21 cellular contexts compared by ENCODE assay signal in the genomic region with DNA sequence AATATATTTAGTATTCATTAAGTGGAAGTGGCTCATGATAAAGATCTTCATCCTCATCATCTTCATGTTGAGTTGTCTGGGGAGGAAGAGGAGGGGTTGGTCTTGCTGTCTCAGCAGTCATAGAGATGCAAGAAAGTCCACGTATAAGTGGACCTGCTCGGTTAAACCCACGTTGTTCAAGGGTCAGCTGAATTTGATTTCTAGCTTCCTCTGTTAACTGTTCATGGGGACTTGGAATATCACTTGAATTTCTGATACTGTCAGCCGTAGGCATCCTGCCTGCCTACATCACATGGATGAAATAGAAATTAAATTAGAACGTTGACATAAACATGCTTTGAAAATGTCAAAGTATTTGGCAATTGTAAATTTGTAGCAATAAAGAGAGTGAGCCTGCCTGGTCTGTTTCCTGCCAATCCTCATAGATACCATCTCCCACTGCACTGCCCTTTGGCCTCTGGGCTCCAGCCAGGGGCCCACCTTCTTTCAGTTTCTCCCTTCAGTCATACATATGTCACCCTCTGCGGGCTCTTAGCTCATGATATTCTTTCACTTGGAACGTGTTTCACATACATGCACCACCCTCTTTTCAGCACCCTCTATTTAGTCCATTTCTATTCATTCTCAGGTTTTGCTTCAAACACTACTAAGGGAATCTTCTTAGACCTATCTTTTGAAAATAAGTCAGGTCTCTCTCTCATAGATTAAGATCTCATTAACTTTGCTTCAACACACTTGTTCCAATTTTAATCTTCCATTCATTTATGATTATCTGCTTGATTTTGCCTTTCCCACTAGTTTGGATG.
"Had no signal": no experiment of that assay in that cellular context is flagged by ENCODE, and none has a peak within 500 bp of the region (broad histone marks: within the 10 kb centered on the region; RNA-seq: fewer than 3 reads in every experiment).

No MANE protein-coding gene starts in this region.

- ATAC-seq: activated CD4-positive, CD25-positive, alpha-beta regulatory T cell treated with anti-CD3 and anti-CD28 coated beads, Interleukin-2, amount 50 U/mL, for 24 hours; gastrocnemius medialis; heart left ventricle; left ventricle myocardium superior; natural killer cell had no signal

- H3K27ac ChIP-seq: gastrocnemius medialis, heart left ventricle, neutrophil, parathyroid adenoma had no signal

- DNase-seq: activated CD4-positive, alpha-beta T cell treated with anti-CD3 and anti-CD28 coated beads, Interleukin-2, amount 50 U/mL, for 1 hour; activated CD8-positive, alpha-beta memory T cell treated with anti-CD3 and anti-CD28 coated beads for 24 hours; activated naive CD4-positive, alpha-beta T cell; activated naive CD8-positive, alpha-beta T cell treated with anti-CD3 and anti-CD28 coated beads, Interleukin-2, amount 10 ng/mL, durations not matched to agents 7 days and 5 days; anterior cingulate cortex; cerebellar nuclear complex; endodermal cell; gastrocnemius medialis; heart left ventricle; left ventricle myocardium superior; mesenchymal stem cell; natural killer cell; retina; stimulated activated CD4-positive, alpha-beta T cell treated with anti-CD3 and anti-CD28 coated beads, Interleukin-4, amount 100 ng/mL, for 24 hours; stimulated activated naive CD4-positive, alpha-beta T cell treated with Interleukin-2 at 50 U/mL for 16 hours; substantia nigra; T-helper 9 cell; trophoblast cell had no signal

- H3K4me3 ChIP-seq: gastrocnemius medialis, heart left ventricle had no signal

- H3K4me1 ChIP-seq: gastrocnemius medialis, heart left ventricle, parathyroid adenoma had no signal

- H3K27me3 ChIP-seq: gastrocnemius medialis, heart left ventricle, neutrophil had no signal

- H3K36me3 ChIP-seq: gastrocnemius medialis, heart left ventricle, neutrophil had no signal

- H3K9me3 ChIP-seq: gastrocnemius medialis, heart left ventricle, neutrophil had no signal
